ENCODE assay signal across 8 cellular contexts in genomic region chr1:17053685-17054410, GRCh38. TPM values are rescaled to one million over a fixed set of nuclear protein-coding genes. Genes with fewer than 3 reads are reported as not detected.
DNase-seq lines count a peak whose midpoint lies in the region; ATAC-seq, FAIRE-seq and TF ChIP-seq lines count a peak whose summit lies in the region.

Gene SDHB (minus strand): TSS chr1:17054032. CDS start chr1:17054019, 13 bp downstream.

- peak within 1 kb of the TSS; percentile 99 for H3K4me3 Mint-ChIP-seq in chondrocyte (ENCODE audit: unreplicated experiment)

- peaks cover 4% of the 10 kb centered on the region for H3K27me3 Mint-ChIP-seq in chondrocyte (ENCODE audit: low read depth)

- H2AFZ ChIP-seq in keratinocyte (ENCODE audit: control insufficient read depth, low read length): peak within 1 kb of the TSS; percentile 70

- H3K4me1 ChIP-seq in keratinocyte (ENCODE audit: control insufficient read depth, extremely low read depth, insufficient read depth, low read length): peaks cover 9% of the 10 kb centered on the region

- peak; percentile 85 to 87 for DNase-seq in AML-193 (lab: John Stamatoyannopoulos, UW)
- peak; percentile 90 for DNase-seq in NCI-H510A treated with DMSO at 0.1 percent for 48 hours (lab: John Stamatoyannopoulos, UW)
- DNase-seq in activated CD4-positive, alpha-beta T cell treated with anti-CD3 and anti-CD28 coated beads for 24 hours (ENCODE audit: low read depth in 2 of 2): peak; percentile 97
- peak; percentile 100 for DNase-seq in chondrocyte (ENCODE audit: low spot score)
- DNase-seq in keratinocyte (ENCODE audit: low read depth, low spot score): peak; percentile 94
- DNase-seq in stimulated activated CD4-positive, alpha-beta T cell treated with anti-CD3 and anti-CD28 coated beads, Interleukin-15, amount 100 ng/mL, for 1 hour (ENCODE audit: low read depth in 1 of 2, low spot score in 1 of 2): peak; percentile 98 to 99

- peak within 1 kb of the TSS; percentile 90 for H3K4me2 ChIP-seq in keratinocyte (ENCODE audit: control insufficient read depth, extremely low read depth, insufficient read depth, low read depth, low read length)

- FAIRE-seq in keratinocyte (lab: Jason Lieb, UNC): peak; percentile 87

- dilution Hi-C loops in keratinocyte (cut with MboI; ENCODE audit: extremely low pct_ligation_motif_present, low sequenced_read_pairs): no loop called here

- peaks cover 39% of the 10 kb centered on the region for H3K79me2 ChIP-seq in keratinocyte (ENCODE audit: control insufficient read depth, insufficient read depth, low read length)

- peaks cover 2% of the 10 kb centered on the region for H3K36me3 Mint-ChIP-seq in chondrocyte (ENCODE audit: low read depth)

- H3K27ac Mint-ChIP-seq in chondrocyte (ENCODE audit: unreplicated experiment): peak within 1 kb of the TSS; percentile 98

- no peaks in the 10 kb centered on the region for H4K20me1 ChIP-seq in keratinocyte (ENCODE audit: control insufficient read depth, extremely low read depth, insufficient read depth, low read length)

- TF ChIP-seq CTCF in chondrocyte (IDR thresholded peaks at IDR 0.05): no peak
- no peak for TF ChIP-seq CTCF in keratinocyte (optimal IDR thresholded peaks at IDR 0.05 in 1 of 3, IDR thresholded peaks at IDR 0.05 in 1 of 3, conservative IDR thresholded peaks at IDR 0.05 in 1 of 3; ENCODE audit: extremely low read depth in 1 of 3, insufficient read depth in 2 of 3, low read length in 3 of 3)

- peaks cover 24% of the 10 kb centered on the region for H3K4me1 Mint-ChIP-seq in chondrocyte (ENCODE audit: low read depth)

- peak within 1 kb of the TSS; percentile 85 to 97 (median 92) for H3K4me3 ChIP-seq in keratinocyte (ENCODE audit: control insufficient read depth in 2 of 3, extremely low read depth in 1 of 3, insufficient read depth in 2 of 3, low read depth in 1 of 3, low read length in 3 of 3)

- H3K36me3 ChIP-seq in keratinocyte (ENCODE audit: control insufficient read depth in 2 of 2, extremely low read depth in 1 of 2, insufficient read depth in 2 of 2, low read length in 2 of 2): peaks cover 0 to 8% of the 10 kb centered on the region in 2 experiments

- no peaks in the 10 kb centered on the region for H3K9me3 ChIP-seq in keratinocyte (ENCODE audit: control insufficient read depth, low read depth, low read length)

- peak; percentile 99 for ATAC-seq in HG03439 (IDR thresholded peaks at IDR 0.05; ENCODE audit: unreplicated experiment)

- peak; percentile 83 for TF ChIP-seq POLR2A in GM19193 (IDR thresholded peaks at IDR 0.05; ENCODE audit: extremely low read depth, insufficient read depth, insufficient read length)

- H3K27ac ChIP-seq in keratinocyte (ENCODE audit: control insufficient read depth, insufficient read depth, low read length): peak within 1 kb of the TSS; percentile 82

- H3K27me3 ChIP-seq in keratinocyte (ENCODE audit: control insufficient read depth, extremely low read depth, insufficient read depth, low read length): no peaks in the 10 kb centered on the region

- no peaks in the 10 kb centered on the region for H3K9me1 ChIP-seq in keratinocyte (ENCODE audit: control insufficient read depth, extremely low read depth, insufficient read depth, low read length)

- peak within 1 kb of the TSS; percentile 84 for H3K9ac ChIP-seq in keratinocyte (ENCODE audit: control insufficient read depth, extremely low read depth, insufficient read depth, low read length)

- H3K9me3 Mint-ChIP-seq in chondrocyte (ENCODE audit: low read depth): no peaks in the 10 kb centered on the region

RNA-seq across cellular contexts. Expression of gene SDHB, which starts in this region (rescaled TPM):
- 54.7 to 70.1 TPM (median 57.7 TPM) in 3 replicates for total RNA-seq in chondrocyte
- polyA plus RNA-seq in keratinocyte: 149 to 228 TPM (median 162 TPM) in 3 replicates
- 150 TPM for polyA plus RNA-seq in keratinocyte (2011; ENCODE audit: low read depth)
- 164 and 328 TPM in 2 replicates for polyA plus RNA-seq in keratinocyte (2011; cell fraction: cytosol; rRNA removed)
- 104 and 109 TPM in 2 replicates for polyA plus RNA-seq in keratinocyte (2011; cell fraction: nucleus; rRNA removed)
- polyA plus RNA-seq in keratinocyte (2012; ENCODE audit: low replicate concordance): 90.0 and 114 TPM in 2 replicates
- 60.0 to 248 TPM (median 135 TPM) in 3 replicates for polyA minus RNA-seq in keratinocyte
- 89.4 TPM for polyA minus RNA-seq in keratinocyte (2011; cell fraction: cytosol; rRNA and poly(A)+ RNA removed)
- polyA minus RNA-seq in keratinocyte (2011; cell fraction: nucleus; rRNA and poly(A)+ RNA removed): 36.1 and 59.3 TPM in 2 replicates

Comparison
In these comparisons a context has a peak if more than half of its experiments do, and no peak if none do; other contexts are left out.
1. Peak in every context shown above with its lines: DNase-seq, ATAC-seq, H3K4me3 ChIP-seq and H3K27ac ChIP-seq.